In genomic region chr6:30599625-30600324, GRCh38 we compare ENCODE assay signal across 19 cellular contexts. TPM values are rescaled to one million over a fixed set of nuclear protein-coding genes. Genes with fewer than 3 reads are reported as not detected.
DNase-seq lines count a peak whose midpoint lies in the region; ATAC-seq and TF ChIP-seq lines count a peak whose summit lies in the region.
"Had no signal": no experiment of that assay in that cellular context is flagged by ENCODE, and none has a peak within 500 bp of the region (broad histone marks: within the 10 kb centered on the region; RNA-seq: fewer than 3 reads in every experiment).

No MANE protein-coding gene starts in this region.

- peak overlapping the region; percentile 78 for H3K27ac Mint-ChIP-seq in activated naive CD8-positive, alpha-beta T cell treated with anti-CD3 and anti-CD28 coated beads for 36 hours
- H3K27ac Mint-ChIP-seq in activated naive CD8-positive, alpha-beta T cell treated with anti-CD3 and anti-CD28 coated beads, Interleukin-2, amount 50 U/mL, for 24 hours = no peak overlapping the region
- H3K27ac Mint-ChIP-seq in endothelial cell (ENCODE audit: unreplicated experiment) = peak overlapping the region; percentile 82
- H3K27ac Mint-ChIP-seq in stimulated activated naive B cell treated with anti-CD40 and anti-IgM and Interleukin-4, amounts not matched to agents 10 μg/mL and 1 μg/mL and 100 μg/mL, for 72 hours = peak overlapping the region; percentile 87

- no peak for TF ChIP-seq CTCF in endothelial cell (IDR thresholded peaks at IDR 0.05; ENCODE audit: unreplicated experiment)

- H3K4me1 Mint-ChIP-seq in activated naive CD8-positive, alpha-beta T cell treated with anti-CD3 and anti-CD28 coated beads for 36 hours = peaks cover 23% of the 10 kb centered on the region
- peaks cover 17% of the 10 kb centered on the region for H3K4me1 Mint-ChIP-seq in activated naive CD8-positive, alpha-beta T cell treated with anti-CD3 and anti-CD28 coated beads, Interleukin-2, amount 50 U/mL, for 24 hours
- H3K4me1 Mint-ChIP-seq in endothelial cell (ENCODE audit: unreplicated experiment) = peaks cover 36% of the 10 kb centered on the region
- peaks cover 19 to 36% of the 10 kb centered on the region in 2 donors for H3K4me1 Mint-ChIP-seq in stimulated activated naive B cell treated with anti-CD40 and anti-IgM and Interleukin-4, amounts not matched to agents 10 μg/mL and 1 μg/mL and 100 μg/mL, for 72 hours

- H3K9me3 ChIP-seq in SK-N-MC (ENCODE audit: low read depth, low read length) = no peaks in the 10 kb centered on the region
- H3K9me3 ChIP-seq: ascending aorta, esophagus muscularis mucosa, spleen had no signal

- no peak overlapping the region for H3K4me3 ChIP-seq in SK-N-MC
- H3K4me3 ChIP-seq: ascending aorta, esophagus muscularis mucosa, lung, spleen had no signal

- H3K36me3 ChIP-seq in SK-N-MC (ENCODE audit: insufficient read depth, low read length) = peaks cover 48% of the 10 kb centered on the region

- no peaks in the 10 kb centered on the region for H3K27me3 Mint-ChIP-seq in activated naive CD8-positive, alpha-beta T cell treated with anti-CD3 and anti-CD28 coated beads for 36 hours
- H3K27me3 Mint-ChIP-seq in activated naive CD8-positive, alpha-beta T cell treated with anti-CD3 and anti-CD28 coated beads, Interleukin-2, amount 50 U/mL, for 24 hours = no peaks in the 10 kb centered on the region
- H3K27me3 Mint-ChIP-seq in endothelial cell (ENCODE audit: unreplicated experiment) = peaks cover 21% of the 10 kb centered on the region
- no peaks in the 10 kb centered on the region for H3K27me3 Mint-ChIP-seq in stimulated activated naive B cell treated with anti-CD40 and anti-IgM and Interleukin-4, amounts not matched to agents 10 μg/mL and 1 μg/mL and 100 μg/mL, for 72 hours
- H3K27me3 Mint-ChIP-seq: T-cell had no signal

- DNase-seq in activated naive CD8-positive, alpha-beta T cell treated with anti-CD3 and anti-CD28 coated beads for 36 hours = no peak
- DNase-seq in activated naive CD8-positive, alpha-beta T cell treated with anti-CD3 and anti-CD28 coated beads, Interleukin-2, amount 50 U/mL, for 24 hours = no peak
- DNase-seq in SK-N-MC (ENCODE audit: low read depth, low spot score) = no peak
- peak; percentile 25 for DNase-seq in endothelial cell (ENCODE audit: low spot score)
- DNase-seq in stimulated activated naive B cell treated with anti-CD40 and anti-IgM and Interleukin-4, amounts not matched to agents 10 μg/mL and 1 μg/mL and 100 μg/mL, for 72 hours = no peak
- no peak for DNase-seq in cerebellar cortex (ENCODE audit: low spot score)
- no peak for DNase-seq in T1000 (lab: John Stamatoyannopoulos, UW)
- DNase-seq: ACHN, activated gamma-delta T cell treated with Interleukin-2 at 50 U/mL for 16 hours, cortex of kidney, NCI-H1436 treated with DMSO at 0.1 percent for 48 hours, NCI-H2227 treated with DMSO at 0.1 percent for 48 hours, spleen, T-cell had no signal

- H3K9me3 Mint-ChIP-seq in activated naive CD8-positive, alpha-beta T cell treated with anti-CD3 and anti-CD28 coated beads for 36 hours = no peaks in the 10 kb centered on the region
- no peaks in the 10 kb centered on the region for H3K9me3 Mint-ChIP-seq in activated naive CD8-positive, alpha-beta T cell treated with anti-CD3 and anti-CD28 coated beads, Interleukin-2, amount 50 U/mL, for 24 hours
- no peaks in the 10 kb centered on the region for H3K9me3 Mint-ChIP-seq in endothelial cell (ENCODE audit: unreplicated experiment)
- no peaks in the 10 kb centered on the region for H3K9me3 Mint-ChIP-seq in stimulated activated naive B cell treated with anti-CD40 and anti-IgM and Interleukin-4, amounts not matched to agents 10 μg/mL and 1 μg/mL and 100 μg/mL, for 72 hours
- H3K9me3 Mint-ChIP-seq: T-cell had no signal

- H3K36me3 Mint-ChIP-seq in activated naive CD8-positive, alpha-beta T cell treated with anti-CD3 and anti-CD28 coated beads for 36 hours = peaks cover 39% of the 10 kb centered on the region
- H3K36me3 Mint-ChIP-seq in activated naive CD8-positive, alpha-beta T cell treated with anti-CD3 and anti-CD28 coated beads, Interleukin-2, amount 50 U/mL, for 24 hours (ENCODE audit: low read depth) = peaks cover 50% of the 10 kb centered on the region
- H3K36me3 Mint-ChIP-seq in endothelial cell (ENCODE audit: low read depth, unreplicated experiment) = peaks cover 32% of the 10 kb centered on the region
- peaks cover 36 to 61% of the 10 kb centered on the region in 2 donors for H3K36me3 Mint-ChIP-seq in stimulated activated naive B cell treated with anti-CD40 and anti-IgM and Interleukin-4, amounts not matched to agents 10 μg/mL and 1 μg/mL and 100 μg/mL, for 72 hours

- peak overlapping the region; percentile 64; the same call in 1 of the 2 replicates for H3K27ac ChIP-seq in SK-N-MC
- H3K27ac ChIP-seq: ascending aorta, esophagus muscularis mucosa had no signal

- ATAC-seq in activated naive CD8-positive, alpha-beta T cell treated with anti-CD3 and anti-CD28 coated beads, Interleukin-2, amount 50 U/mL, for 24 hours = no peak
- ATAC-seq in stimulated activated naive B cell treated with anti-CD40 and anti-IgM and Interleukin-4, amounts not matched to agents 10 μg/mL and 1 μg/mL and 100 μg/mL, for 72 hours (replicated peaks) = no peak
- no peak for ATAC-seq in GM21447 (IDR thresholded peaks at IDR 0.05; ENCODE audit: unreplicated experiment)
- ATAC-seq: activated CD4-positive, CD25-positive, alpha-beta regulatory T cell treated with anti-CD3 and anti-CD28 coated beads, Interleukin-2, amount 50 U/mL, for 24 hours; T-cell had no signal

- H3K4me3 Mint-ChIP-seq in activated naive CD8-positive, alpha-beta T cell treated with anti-CD3 and anti-CD28 coated beads for 36 hours = no peak overlapping the region
- H3K4me3 Mint-ChIP-seq in activated naive CD8-positive, alpha-beta T cell treated with anti-CD3 and anti-CD28 coated beads, Interleukin-2, amount 50 U/mL, for 24 hours = no peak overlapping the region
- peak overlapping the region; percentile 45 for H3K4me3 Mint-ChIP-seq in endothelial cell (ENCODE audit: unreplicated experiment)
- H3K4me3 Mint-ChIP-seq in stimulated activated naive B cell treated with anti-CD40 and anti-IgM and Interleukin-4, amounts not matched to agents 10 μg/mL and 1 μg/mL and 100 μg/mL, for 72 hours = no peak overlapping the region
- H3K4me3 Mint-ChIP-seq: T-cell had no signal

- H3K9ac ChIP-seq in SK-N-MC (ENCODE audit: insufficient read length) = no peak overlapping the region

RNA-seq across cellular contexts. Expression of gene PPP1R10, which starts 17.3 kb away (rescaled TPM):
- total RNA-seq in activated naive CD8-positive, alpha-beta T cell treated with anti-CD3 and anti-CD28 coated beads for 36 hours = 10 to 100 TPM; 80.5 to 84.6 TPM
- total RNA-seq in endothelial cell (ENCODE audit: unreplicated experiment) = 75.8 TPM

RNA-seq across cellular contexts. Expression of gene MRPS18B, which starts 17.9 kb away (rescaled TPM):
- 100 to 1,000 TPM; 113 to 116 TPM for total RNA-seq in activated naive CD8-positive, alpha-beta T cell treated with anti-CD3 and anti-CD28 coated beads for 36 hours
- 39.8 TPM for total RNA-seq in endothelial cell (ENCODE audit: unreplicated experiment)

RNA-seq across cellular contexts. Expression of gene ATAT1, which starts 26.9 kb away (rescaled TPM):
- 1 to 10 TPM; 8.5 to 8.6 TPM for total RNA-seq in activated naive CD8-positive, alpha-beta T cell treated with anti-CD3 and anti-CD28 coated beads for 36 hours
- 30.3 TPM for total RNA-seq in endothelial cell (ENCODE audit: unreplicated experiment)

RNA-seq across cellular contexts. Expression of gene ABCF1, which starts 28.5 kb away (rescaled TPM):
- total RNA-seq in activated naive CD8-positive, alpha-beta T cell treated with anti-CD3 and anti-CD28 coated beads for 36 hours = 100 to 1,000 TPM; 122 TPM
- total RNA-seq in endothelial cell (ENCODE audit: unreplicated experiment) = 57.2 TPM

RNA-seq across cellular contexts. Expression of gene PRR3, which starts 42.7 kb away (rescaled TPM):
- 10 to 100 TPM; 32.7 to 34.4 TPM for total RNA-seq in activated naive CD8-positive, alpha-beta T cell treated with anti-CD3 and anti-CD28 coated beads for 36 hours
- total RNA-seq in endothelial cell (ENCODE audit: unreplicated experiment) = 12.6 TPM
